In the genomic region with DNA sequence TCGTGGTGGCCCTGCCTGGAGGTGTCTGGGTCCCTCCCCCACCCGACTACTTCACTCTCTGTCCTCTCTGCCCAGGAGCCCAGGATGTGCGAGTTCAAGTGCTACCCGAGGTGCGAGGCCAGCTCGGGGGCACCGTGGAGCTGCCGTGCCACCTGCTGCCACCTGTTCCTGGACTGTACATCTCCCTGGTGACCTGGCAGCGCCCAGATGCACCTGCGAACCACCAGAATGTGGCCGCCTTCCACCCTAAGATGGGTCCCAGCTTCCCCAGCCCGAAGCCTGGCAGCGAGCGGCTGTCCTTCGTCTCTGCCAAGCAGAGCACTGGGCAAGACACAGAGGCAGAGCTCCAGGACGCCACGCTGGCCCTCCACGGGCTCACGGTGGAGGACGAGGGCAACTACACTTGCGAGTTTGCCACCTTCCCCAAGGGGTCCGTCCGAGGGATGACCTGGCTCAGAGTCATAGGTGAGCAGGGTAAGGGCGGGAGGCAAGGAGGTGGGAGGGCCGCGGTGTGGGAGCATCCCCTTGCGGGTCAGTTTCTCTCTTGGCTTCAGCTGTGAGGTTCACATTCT, we compare ENCODE assay signal across 24 cellular contexts. TPM values are rescaled to one million over a fixed set of nuclear protein-coding genes. Genes with fewer than 3 reads are reported as not detected.
"Had no signal": no experiment of that assay in that cellular context is flagged by ENCODE, and none has a peak within 500 bp of the region (broad histone marks: within the 10 kb centered on the region; RNA-seq: fewer than 3 reads in every experiment).

No MANE protein-coding gene starts in this region.

- H3K36me3 Mint-ChIP-seq: immature natural killer cell; stimulated activated memory B cell treated with anti-CD40 and anti-IgM and Interleukin-4, amounts not matched to agents 10 μg/mL and 1 μg/mL and 100 μg/mL, for 72 hours had no signal

- H3K27ac Mint-ChIP-seq: activated CD4-positive, alpha-beta T cell treated with anti-CD3 and anti-CD28 coated beads, Interleukin-2, amount 10 ng/mL, durations not matched to agents 7 days and 5 days; immature natural killer cell; memory B cell; nephron; stimulated activated memory B cell treated with anti-CD40 and anti-IgM and Interleukin-4, amounts not matched to agents 10 μg/mL and 1 μg/mL and 100 μg/mL, for 72 hours had no signal

- H3K36me3 ChIP-seq: breast epithelium, gastrocnemius medialis had no signal

- H3K4me1 ChIP-seq: ascending aorta, breast epithelium, psoas muscle had no signal

- H3K4me1 Mint-ChIP-seq: memory B cell; stimulated activated memory B cell treated with anti-CD40 and anti-IgM and Interleukin-4, amounts not matched to agents 10 μg/mL and 1 μg/mL and 100 μg/mL, for 72 hours had no signal

- FAIRE-seq: endometrium, small intestine had no signal

- H3K4me3 Mint-ChIP-seq: activated CD4-positive, alpha-beta T cell treated with anti-CD3 and anti-CD28 coated beads, Interleukin-2, amount 10 ng/mL, durations not matched to agents 7 days and 5 days; immature natural killer cell; memory B cell; nephron; stimulated activated memory B cell treated with anti-CD40 and anti-IgM and Interleukin-4, amounts not matched to agents 10 μg/mL and 1 μg/mL and 100 μg/mL, for 72 hours had no signal

- H3K27me3 ChIP-seq: ascending aorta, breast epithelium, gastrocnemius medialis had no signal

- ATAC-seq: activated CD4-positive, CD25-positive, alpha-beta regulatory T cell treated with anti-CD3 and anti-CD28 coated beads, Interleukin-2, amount 50 U/mL, for 24 hours; gastrocnemius medialis; psoas muscle; right cardiac atrium; SK-N-SH treated with all-trans-retinoic acid at 6 μM for 48 hours; stimulated activated memory B cell treated with anti-CD40 and anti-IgM and Interleukin-4, amounts not matched to agents 10 μg/mL and 1 μg/mL and 100 μg/mL, for 72 hours had no signal

- DNase-seq: activated CD4-positive, alpha-beta T cell treated with anti-CD3 and anti-CD28 coated beads, Interleukin-2, amount 10 ng/mL, durations not matched to agents 7 days and 5 days; activated CD8-positive, alpha-beta memory T cell treated with anti-CD3 and anti-CD28 coated beads, Interleukin-2, amount 50 U/mL, for 4 hours; activated effector memory CD4-positive, alpha-beta T cell treated with Interleukin-2 at 50 U/mL for 16 hours; activated naive CD4-positive, alpha-beta T cell treated with anti-CD3 and anti-CD28 coated beads, Interleukin-2, amount 50 U/mL, for 16 hours; activated T-cell treated with anti-CD3 and anti-CD28 coated beads, Interleukin-2, amount 50 U/mL, for 48 hours; gastrocnemius medialis; immature natural killer cell; kidney glomerular epithelial cell; left ventricle myocardium inferior; psoas muscle; right cardiac atrium; small intestine; stimulated activated CD4-positive, alpha-beta T cell treated with anti-CD3 and anti-CD28 coated beads, Interleukin-4, amount 100 ng/mL, for 1 hour; T-helper 1 cell; T1000 had no signal

- H3K9me3 Mint-ChIP-seq: activated CD4-positive, alpha-beta T cell treated with anti-CD3 and anti-CD28 coated beads, Interleukin-2, amount 10 ng/mL, durations not matched to agents 7 days and 5 days; immature natural killer cell; memory B cell; nephron; stimulated activated memory B cell treated with anti-CD40 and anti-IgM and Interleukin-4, amounts not matched to agents 10 μg/mL and 1 μg/mL and 100 μg/mL, for 72 hours had no signal

- H3K27ac ChIP-seq: ascending aorta, coronary artery, left ventricle myocardium inferior, psoas muscle had no signal

- H3K9me3 ChIP-seq: ascending aorta, breast epithelium, gastrocnemius medialis, left ventricle myocardium inferior, psoas muscle had no signal

- H3K4me3 ChIP-seq: ascending aorta, breast epithelium, coronary artery, gastrocnemius medialis, left ventricle myocardium inferior, psoas muscle had no signal

RNA-seq across cellular contexts. Expression of gene NECTIN2, which starts 19.2 kb away (rescaled TPM):
- total RNA-seq: activated CD4-positive, alpha-beta T cell treated with anti-CD3 and anti-CD28 coated beads, Interleukin-2, amount 10 ng/mL, durations not matched to agents 7 days and 5 days had no signal

RNA-seq across cellular contexts. Expression of gene APOE, which starts 40.3 kb away (rescaled TPM):
- polyA plus RNA-seq: immature natural killer cell had no signal

RNA-seq across cellular contexts. Expression of gene APOC1, which starts 49.1 kb away (rescaled TPM):
- total RNA-seq: activated CD4-positive, alpha-beta T cell treated with anti-CD3 and anti-CD28 coated beads, Interleukin-2, amount 10 ng/mL, durations not matched to agents 7 days and 5 days had no signal

RNA-seq across cellular contexts. Expression of gene BCAM, which starts 56.4 kb away (rescaled TPM):
- total RNA-seq: activated CD4-positive, alpha-beta T cell treated with anti-CD3 and anti-CD28 coated beads, Interleukin-2, amount 10 ng/mL, durations not matched to agents 7 days and 5 days had no signal
- polyA plus RNA-seq: immature natural killer cell had no signal
